In genomic region chr6:3471711-3472110, GRCh38 we compare ENCODE assay signal across 1 cellular context.
TF ChIP-seq lines count a peak whose summit lies in the region.

No MANE protein-coding gene starts in this region.

TF ChIP-seq in IMR-90, 13 proteins besides CTCF, POLR2A, EP300 and RAD21 (continued from another document):
- no peak for TF ChIP-seq ELK1 (IDR thresholded peaks at IDR 0.05; ENCODE audit: borderline replicate concordance, low read depth, low read length)
- TF ChIP-seq RFX5 (IDR thresholded peaks at IDR 0.05; ENCODE audit: low read depth, low read length): no peak
- no peak for TF ChIP-seq USF2 (IDR thresholded peaks at IDR 0.05; ENCODE audit: low read depth, low read length)
- TF ChIP-seq MXI1 (IDR thresholded peaks at IDR 0.05; ENCODE audit: borderline replicate concordance, low read depth, low read length): no peak
- TF ChIP-seq MAZ (IDR thresholded peaks at IDR 0.05; ENCODE audit: borderline replicate concordance, low read depth, low read length): no peak
- no peak for TF ChIP-seq BHLHE40 (IDR thresholded peaks at IDR 0.05; ENCODE audit: low read depth, low read length)
- no peak for TF ChIP-seq MAFK (IDR thresholded peaks at IDR 0.05; ENCODE audit: low read depth, low read length)
- no peak for TF ChIP-seq CEBPB (IDR thresholded peaks at IDR 0.05; ENCODE audit: low read depth, low read length)
- no peak for TF ChIP-seq NFE2L2 (IDR thresholded peaks at IDR 0.05; ENCODE audit: low read depth, low read length)
- no peak for TF ChIP-seq RCOR1 (IDR thresholded peaks at IDR 0.05; ENCODE audit: insufficient replicate concordance, low read length)
- no peak for TF ChIP-seq CHD1 (IDR thresholded peaks at IDR 0.05; ENCODE audit: low read depth, low read length)
